Comparison of ENCODE assay signal across 28 cellular contexts in the genomic region with DNA sequence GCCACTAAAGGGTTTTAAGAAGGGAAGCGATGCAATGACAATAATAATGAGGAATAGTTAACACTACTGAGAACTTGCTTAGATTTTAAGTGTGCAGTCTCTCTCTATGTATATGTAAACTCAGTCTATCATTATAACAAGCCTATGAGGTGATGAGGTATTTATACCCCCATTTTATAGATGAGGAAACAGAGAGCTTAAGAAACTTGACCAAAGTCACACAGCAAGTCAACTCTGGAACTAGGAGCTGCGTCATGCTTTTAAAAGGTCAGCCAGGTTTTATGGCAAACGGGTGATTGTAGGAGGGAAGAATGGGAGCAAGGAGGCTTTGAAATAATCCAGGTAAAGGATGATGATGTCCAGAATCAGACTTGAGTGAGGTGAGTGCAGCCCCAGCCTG. TPM values are rescaled to one million over a fixed set of nuclear protein-coding genes. Genes with fewer than 3 reads are reported as not detected.
DNase-seq lines count a peak whose midpoint lies in the region; ATAC-seq and TF ChIP-seq lines count a peak whose summit lies in the region.
"Had no signal": no experiment of that assay in that cellular context is flagged by ENCODE, and none has a peak within 500 bp of the region (broad histone marks: within the 10 kb centered on the region; RNA-seq: fewer than 3 reads in every experiment).

No MANE protein-coding gene starts in this region.

- DNase-seq in CD4-positive, CD25-positive, alpha-beta regulatory T cell, result no peak
- DNase-seq in CD8-positive, alpha-beta T cell, result no peak
- DNase-seq in H9 (no peak), nucleus accumbens (lab: John Stamatoyannopoulos, UW) (no peak), SKM-1 treated with dmso at 0.1 percent for 144 hours (lab: John Stamatoyannopoulos, UW; ENCODE audit: unreplicated experiment) (no peak)
- DNase-seq: activated CD4-positive, alpha-beta T cell treated with anti-CD3 and anti-CD28 coated beads, Interleukin-2, amount 50 U/mL, for 4 hours; activated CD4-positive, CD25-positive, alpha-beta regulatory T cell; activated T-cell treated with anti-CD3 and anti-CD28 coated beads, Interleukin-2, amount 50 U/mL, for 72 hours; DMS79 treated with DMSO at 0.1 percent for 48 hours; effector memory CD8-positive, alpha-beta T cell; GDM1; hypothalamus; mucosa of descending colon; NCI-H146; NCI-H82; right cardiac atrium; SIG-M5; stimulated activated CD4-positive, alpha-beta T cell treated with anti-CD3 and anti-CD28 coated beads, Interleukin-1b, Interleukin-23, amount 100 ng/mL, for 48 hours; stimulated activated naive CD8-positive, alpha-beta T cell treated with anti-CD3 and anti-CD28 coated beads, Interleukin-15, amount 100 ng/mL, for 72 hours had no signal

- CTCF ChIA-PET in CD8-positive, alpha-beta T cell (lab: Charles Lee), result interaction anchor here (0.7 kb wide), 1 partner anchor 238 kb away, joined by 3 read pairs; no protein-coding TSS in a partner anchor

- H3K56ac ChIP-seq in H9 (ENCODE audit: insufficient read length, low read depth, low read length), result no peak overlapping the region

- no peak overlapping the region for H2AK5ac ChIP-seq in H9 (ENCODE audit: insufficient read length, low read length)

- peak overlapping the region; percentile 64 to 97 (median 72) for H3K4me3 Mint-ChIP-seq in CD4-positive, CD25-positive, alpha-beta regulatory T cell
- H3K4me3 Mint-ChIP-seq in CD8-positive, alpha-beta T cell, result peak overlapping the region; percentile 54
- peak overlapping the region; percentile 11 to 85 (median 61) for H3K4me3 Mint-ChIP-seq in brain
- H3K4me3 Mint-ChIP-seq in nephron, result peak overlapping the region; percentile 56 to 82 (median 70)
- peak overlapping the region in 1 of 2 experiments; percentile 21; a peak in 1 of 5 replicates for H3K4me3 Mint-ChIP-seq in H9

- H3K36me3 ChIP-seq in CD4-positive, CD25-positive, alpha-beta regulatory T cell (ENCODE audit: control insufficient read depth, insufficient read depth, low read length), result no peaks in the 10 kb centered on the region
- H3K36me3 ChIP-seq in CD8-positive, alpha-beta T cell (ENCODE audit: insufficient read depth, low read length), result no peaks in the 10 kb centered on the region
- H3K36me3 ChIP-seq: ascending aorta; BLaER1 treated with 17β-estradiol and CSF1 and Interleukin-3, amounts not matched to agents 10 nM and 100 nM; HAP-1; neutrophil had no signal

- intact Hi-C loops in CD8-positive, alpha-beta T cell (cut with DNase I, micrococcal nuclease), result loop anchor here (2.0 to 10.0 kb wide), 9 partner anchors 42 to 1627 kb away; a partner anchor contains a TSS

- peaks cover 11% of the 10 kb centered on the region for H3K23me2 ChIP-seq in H9 (ENCODE audit: insufficient read length, low read depth, low read length, poor library complexity, severe bottlenecking)

- no peak overlapping the region for H2BK15ac ChIP-seq in H9 (ENCODE audit: low read depth, low read length)

- no peak for TF ChIP-seq CTCF in CD8-positive, alpha-beta T cell (IDR thresholded peaks at IDR 0.05)
- TF ChIP-seq CTCF in brain (conservative IDR thresholded peaks at IDR 0.05), result no peak
- TF ChIP-seq CTCF in nephron (IDR thresholded peaks at IDR 0.05; ENCODE audit: unreplicated experiment in 3 of 3), result no peak
- no peak for TF ChIP-seq CTCF in H9 (conservative IDR thresholded peaks at IDR 0.05)

- no peak overlapping the region for H3K4ac ChIP-seq in H9 (ENCODE audit: low read depth, low read length)

- H3K4me1 Mint-ChIP-seq in CD4-positive, CD25-positive, alpha-beta regulatory T cell, result peaks cover 3 to 60% (median 44%) of the 10 kb centered on the region in 4 donors
- H3K4me1 Mint-ChIP-seq in CD8-positive, alpha-beta T cell (ENCODE audit: low read depth), result peaks cover 50% of the 10 kb centered on the region
- H3K4me1 Mint-ChIP-seq in brain, result peaks cover 17% of the 10 kb centered on the region
- peaks cover 17% of the 10 kb centered on the region for H3K4me1 Mint-ChIP-seq in nephron
- peaks cover 25 to 37% of the 10 kb centered on the region in 2 experiments for H3K4me1 Mint-ChIP-seq in H9

- H3K14ac ChIP-seq in H9 (ENCODE audit: insufficient read depth, low read length), result no peak overlapping the region

- no peak overlapping the region for H2BK12ac ChIP-seq in H9 (ENCODE audit: insufficient read length, low read depth, low read length)

- no peaks in the 10 kb centered on the region for H4K20me1 ChIP-seq in H9 (ENCODE audit: control insufficient read depth, insufficient read depth, insufficient read length)
- H4K20me1 ChIP-seq: BLaER1 treated with 17β-estradiol and CSF1 and Interleukin-3, amounts not matched to agents 10 nM and 100 nM had no signal

- no peak overlapping the region for H2BK120ac ChIP-seq in H9 (ENCODE audit: low read depth, low read length, poor library complexity, severe bottlenecking)

- peak overlapping the region; percentile 1 to 80 (median 68) for H3K27ac Mint-ChIP-seq in CD4-positive, CD25-positive, alpha-beta regulatory T cell
- no peak overlapping the region for H3K27ac Mint-ChIP-seq in CD8-positive, alpha-beta T cell
- peak overlapping the region in 1 of 5 experiments; percentile 54 for H3K27ac Mint-ChIP-seq in brain
- peak overlapping the region; percentile 3 to 69 (median 51) for H3K27ac Mint-ChIP-seq in nephron
- H3K27ac Mint-ChIP-seq in H9, result no peak overlapping the region
- H3K27ac Mint-ChIP-seq: activated T-cell treated with anti-CD3 and anti-CD28 coated beads, Interleukin-2, amount 50 U/mL, for 72 hours; stimulated activated naive CD8-positive, alpha-beta T cell treated with anti-CD3 and anti-CD28 coated beads, Interleukin-15, amount 100 ng/mL, for 72 hours had no signal

- H4K5ac ChIP-seq in H9 (ENCODE audit: insufficient read length, low read depth, low read length), result no peak overlapping the region

- no peak overlapping the region for H2BK5ac ChIP-seq in H9 (ENCODE audit: insufficient read length, low read length)

- H3K4me1 ChIP-seq in CD4-positive, CD25-positive, alpha-beta regulatory T cell (ENCODE audit: control insufficient read depth, insufficient read depth, low read length, poor library complexity, severe bottlenecking), result peaks cover 25% of the 10 kb centered on the region
- H3K4me1 ChIP-seq in CD8-positive, alpha-beta T cell (ENCODE audit: insufficient read depth, low read length), result peaks cover 33% of the 10 kb centered on the region
- peaks cover 5% of the 10 kb centered on the region for H3K4me1 ChIP-seq in H9 (ENCODE audit: insufficient read depth, low read length)

- H4K91ac ChIP-seq in H9 (ENCODE audit: insufficient read length, low read depth, low read length), result no peak overlapping the region

- H3K27me3 ChIP-seq in CD4-positive, CD25-positive, alpha-beta regulatory T cell (ENCODE audit: control insufficient read depth, insufficient read depth, low read length), result no peaks in the 10 kb centered on the region
- H3K27me3 ChIP-seq in CD8-positive, alpha-beta T cell (ENCODE audit: insufficient read depth, low read length), result no peaks in the 10 kb centered on the region
- H3K27me3 ChIP-seq in H9 (ENCODE audit: insufficient read depth, low read length), result no peaks in the 10 kb centered on the region
- H3K27me3 ChIP-seq: ascending aorta; BLaER1 treated with 17β-estradiol and CSF1 and Interleukin-3, amounts not matched to agents 10 nM and 100 nM had no signal

- H3K27ac ChIP-seq in CD4-positive, CD25-positive, alpha-beta regulatory T cell (ENCODE audit: insufficient read depth, low read length, poor library complexity, severe bottlenecking), result no peak overlapping the region
- H3K27ac ChIP-seq in CD8-positive, alpha-beta T cell (ENCODE audit: low read depth, low read length), result no peak overlapping the region
- no peak overlapping the region for H3K27ac ChIP-seq in H9 (ENCODE audit: insufficient read length, low read depth, low read length)
- H3K27ac ChIP-seq: BLaER1 treated with 17β-estradiol and CSF1 and Interleukin-3, amounts not matched to agents 10 nM and 100 nM; neutrophil had no signal

- no CpG with 5 or more reads among the region's 3 CpGs for WGBS in H9 (ENCODE audit: extremely low coverage, insufficient read length, low lambda C conversion rate)

- H3T11ph ChIP-seq in H9 (ENCODE audit: low read length), result no peak overlapping the region

- no peak overlapping the region for H3K9ac ChIP-seq in H9 (ENCODE audit: extremely low read depth, insufficient read length, low read length)

- H3K9me3 Mint-ChIP-seq in CD4-positive, CD25-positive, alpha-beta regulatory T cell, result no peaks in the 10 kb centered on the region
- no peaks in the 10 kb centered on the region for H3K9me3 Mint-ChIP-seq in CD8-positive, alpha-beta T cell
- H3K9me3 Mint-ChIP-seq in brain (peaks cover 0 to 4% (median under 1%) of the 10 kb centered on the region in 5 experiments), nephron (no peaks in the 10 kb centered on the region), H9 (no peaks in the 10 kb centered on the region)
- H3K9me3 Mint-ChIP-seq: activated naive CD4-positive, alpha-beta T cell treated with anti-CD3 and anti-CD28 coated beads, Interleukin-2, amount 50 U/mL, for 72 hours; activated T-cell treated with anti-CD3 and anti-CD28 coated beads, Interleukin-2, amount 50 U/mL, for 72 hours; effector memory CD8-positive, alpha-beta T cell; stimulated activated naive CD8-positive, alpha-beta T cell treated with anti-CD3 and anti-CD28 coated beads, Interleukin-15, amount 100 ng/mL, for 72 hours had no signal

- no peak overlapping the region for H3K18ac ChIP-seq in H9 (ENCODE audit: insufficient read length, low read depth, low read length)

- H2AFZ ChIP-seq in H9 (ENCODE audit: low read length), result no peak overlapping the region

- no peaks in the 10 kb centered on the region for H3K79me2 ChIP-seq in H9 (ENCODE audit: insufficient read depth, low read length)

- H2BK20ac ChIP-seq in H9 (ENCODE audit: low read depth, low read length, poor library complexity, severe bottlenecking), result no peak overlapping the region

- H3K4me2 ChIP-seq in H9 (ENCODE audit: insufficient read depth, insufficient read length, low read length), result no peak overlapping the region

- peaks cover 3% of the 10 kb centered on the region for H3K36me3 Mint-ChIP-seq in CD4-positive, CD25-positive, alpha-beta regulatory T cell
- no peaks in the 10 kb centered on the region for H3K36me3 Mint-ChIP-seq in CD8-positive, alpha-beta T cell
- no peaks in the 10 kb centered on the region for H3K36me3 Mint-ChIP-seq in brain
- H3K36me3 Mint-ChIP-seq in nephron (ENCODE audit: low read depth), result no peaks in the 10 kb centered on the region
- H3K36me3 Mint-ChIP-seq in H9 (ENCODE audit: insufficient read depth in 1 of 3, low read depth in 3 of 3), result peaks cover under 1 to 8% (median 3%) of the 10 kb centered on the region in 3 experiments; a peak in 4 of 7 replicates
- H3K36me3 Mint-ChIP-seq: activated naive CD4-positive, alpha-beta T cell treated with anti-CD3 and anti-CD28 coated beads, Interleukin-2, amount 50 U/mL, for 72 hours had no signal

- peaks cover 4% of the 10 kb centered on the region for H3K27me3 Mint-ChIP-seq in CD4-positive, CD25-positive, alpha-beta regulatory T cell
- no peaks in the 10 kb centered on the region for H3K27me3 Mint-ChIP-seq in CD8-positive, alpha-beta T cell (ENCODE audit: low read depth)
- H3K27me3 Mint-ChIP-seq in brain (peaks cover 15% of the 10 kb centered on the region), nephron (ENCODE audit: low read depth) (peaks cover 15% of the 10 kb centered on the region), H9 (ENCODE audit: low read depth) (no peaks in the 10 kb centered on the region)
- H3K27me3 Mint-ChIP-seq: effector memory CD8-positive, alpha-beta T cell; stimulated activated naive CD8-positive, alpha-beta T cell treated with anti-CD3 and anti-CD28 coated beads, Interleukin-15, amount 100 ng/mL, for 72 hours had no signal

- no peak overlapping the region for H3K23ac ChIP-seq in H9 (ENCODE audit: insufficient read length, low read depth, low read length)

- POLR2A ChIA-PET in CD8-positive, alpha-beta T cell (lab: Charles Lee), result interaction anchor here (0.6 kb wide), 1 partner anchor 35 kb away, joined by 3 read pairs; no protein-coding TSS in a partner anchor

- H3K9me3 ChIP-seq in CD4-positive, CD25-positive, alpha-beta regulatory T cell (ENCODE audit: control insufficient read depth in 2 of 2, low read length in 2 of 2), result no peaks in the 10 kb centered on the region
- no peaks in the 10 kb centered on the region for H3K9me3 ChIP-seq in CD8-positive, alpha-beta T cell (ENCODE audit: low read length)
- no peaks in the 10 kb centered on the region for H3K9me3 ChIP-seq in H9 (ENCODE audit: control insufficient read depth, low read depth, low read length)
- H3K9me3 ChIP-seq: ascending aorta, HAP-1, mucosa of descending colon, neutrophil had no signal

- no peaks in the 10 kb centered on the region for H3K79me1 ChIP-seq in H9 (ENCODE audit: insufficient read depth, low read depth, low read length, poor library complexity, severe bottlenecking)

- no peak overlapping the region for H4K8ac ChIP-seq in H9 (replicated peaks; ENCODE audit: insufficient read length, low read depth, low read length)

- no peak for ATAC-seq in CD4-positive, CD25-positive, alpha-beta regulatory T cell (ENCODE audit: low read depth in 2 of 2)
- no peak for ATAC-seq in CD8-positive, alpha-beta T cell
- ATAC-seq: activated naive CD4-positive, alpha-beta T cell treated with anti-CD3 and anti-CD28 coated beads, Interleukin-2, amount 50 U/mL, for 72 hours; activated T-cell treated with anti-CD3 and anti-CD28 coated beads, Interleukin-2, amount 50 U/mL, for 72 hours; effector memory CD8-positive, alpha-beta T cell; mucosa of descending colon; right cardiac atrium; stimulated activated naive CD8-positive, alpha-beta T cell treated with anti-CD3 and anti-CD28 coated beads, Interleukin-15, amount 100 ng/mL, for 72 hours had no signal

- H3K4me3 ChIP-seq in CD4-positive, CD25-positive, alpha-beta regulatory T cell (ENCODE audit: low read depth, low read length), result no peak overlapping the region
- H3K4me3 ChIP-seq in CD8-positive, alpha-beta T cell (ENCODE audit: low read depth, low read length), result no peak overlapping the region
- H3K4me3 ChIP-seq: BLaER1 treated with 17β-estradiol and CSF1 and Interleukin-3, amounts not matched to agents 10 nM and 100 nM; coronary artery; HAP-1; lung; mucosa of descending colon had no signal

RNA-seq across cellular contexts. Expression of a gene that starts 1.9 kb away (rescaled TPM):
- 12.0 TPM for total RNA-seq in CD4-positive, CD25-positive, alpha-beta regulatory T cell
- polyA plus RNA-seq in CD4-positive, CD25-positive, alpha-beta regulatory T cell, result 10 to 100 TPM; 15.3 to 17.7 (median 16.6) TPM
- total RNA-seq in CD8-positive, alpha-beta T cell, result 1 to 10 TPM; 2.5 to 4.1 TPM
- polyA plus RNA-seq in brain (ENCODE audit: insufficient read depth, low read depth, low replicate concordance), result 9.5 TPM
- 16.5 and 20.7 TPM in 2 replicates for total RNA-seq in H9 (2021)

Comparison
In these comparisons a context has a peak if more than half of its experiments do, and no peak if none do; other contexts are left out.
1. H3K27ac Mint-ChIP-seq: peak in CD4-positive, CD25-positive, alpha-beta regulatory T cell (3 of 3) and nephron (3 of 3); none in CD8-positive, alpha-beta T cell (single experiment) and H9 (0 of 3).